ENCODE assay signal across 25 cellular contexts in the genomic region with DNA sequence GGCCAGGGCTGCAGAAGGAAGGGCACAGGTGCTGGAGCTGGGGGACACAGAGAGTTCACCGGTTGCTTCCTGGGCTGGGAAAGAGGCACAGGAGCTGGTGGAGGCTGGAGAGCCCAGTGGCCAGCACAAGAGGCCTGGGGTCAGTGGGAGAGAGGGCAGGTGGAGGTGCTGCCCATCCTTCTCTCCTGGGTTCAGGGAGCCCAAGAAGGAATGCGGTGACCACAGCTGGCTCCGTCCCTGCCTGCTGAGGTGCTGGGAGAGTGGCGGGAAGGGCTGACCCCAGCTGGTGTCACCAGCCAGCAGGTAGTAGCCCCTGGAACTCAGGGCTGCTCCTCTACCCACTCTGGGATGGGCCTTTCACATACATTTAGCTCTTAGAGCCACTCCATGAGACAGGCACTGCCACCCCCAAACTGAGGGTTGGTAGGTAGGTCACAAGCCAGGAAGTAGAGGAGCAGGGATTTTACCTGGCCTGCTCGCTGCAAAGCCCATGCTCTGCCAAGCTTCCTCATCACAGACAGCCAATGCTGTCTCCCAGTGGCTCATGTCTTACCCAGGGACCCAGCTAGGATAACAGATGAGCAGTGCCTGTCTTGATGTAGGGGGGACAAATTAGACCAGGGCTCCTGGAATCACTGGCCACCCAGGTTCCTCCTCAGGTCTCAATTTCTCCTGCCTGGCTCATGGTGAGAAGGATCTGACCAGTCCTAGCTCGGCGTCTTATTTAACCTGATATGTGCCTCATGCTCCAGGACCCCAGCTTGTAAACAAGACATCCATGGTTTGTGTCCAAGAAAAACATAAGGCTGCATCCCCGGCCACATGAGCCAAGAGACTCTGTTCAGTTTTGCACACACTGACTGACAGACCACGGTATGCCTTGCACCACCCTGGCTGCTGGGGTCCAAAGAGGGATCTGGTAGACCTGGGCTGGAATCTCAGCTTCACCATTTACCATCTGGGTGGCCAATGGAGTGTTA.
DNase-seq lines count a peak whose midpoint lies in the region; ATAC-seq and TF ChIP-seq lines count a peak whose summit lies in the region.
"Had no signal": no experiment of that assay in that cellular context is flagged by ENCODE, and none has a peak within 500 bp of the region (broad histone marks: within the 10 kb centered on the region; RNA-seq: fewer than 3 reads in every experiment).

No MANE protein-coding gene starts in this region.

- no peak overlapping the region for H2BK12ac ChIP-seq in neuronal stem cell (ENCODE audit: low read length)

- no peak overlapping the region for H3K4me2 ChIP-seq in IMR-90 (ENCODE audit: low read depth, low read length)
- H3K4me2 ChIP-seq in neuronal stem cell (ENCODE audit: insufficient read depth, low read length, poor library complexity, severe bottlenecking) = no peak overlapping the region

- WGBS in IMR-90 (ENCODE audit: extremely low coverage in 2 of 2, insufficient read length in 1 of 2), 2 experiments = 66% methylated on average over 3 of the region's 9 CpGs; no CpG with 5 or more reads in 1 of the 2 experiments
- WGBS in neuronal stem cell (ENCODE audit: extremely low coverage in 2 of 2, insufficient read length in 2 of 2, insufficient replicate concordance in 1 of 2), 2 donors = no CpG with 5 or more reads among the region's 9 CpGs

- H3K18ac ChIP-seq in IMR-90 (ENCODE audit: low read depth, low read length) = no peak overlapping the region
- no peak overlapping the region for H3K18ac ChIP-seq in neuronal stem cell (ENCODE audit: low read length)

- no peak overlapping the region for H4K91ac ChIP-seq in IMR-90 (ENCODE audit: insufficient read depth, low read depth, low read length)
- H4K91ac ChIP-seq in neuronal stem cell (ENCODE audit: low read depth, low read length, poor library complexity) = no peak overlapping the region

- H3K14ac ChIP-seq in IMR-90 (replicated peaks; ENCODE audit: low read depth, low read length) = no peak overlapping the region
- H3K14ac ChIP-seq in neuronal stem cell (ENCODE audit: low read length) = peak overlapping the region; percentile 22

- BruUV-seq in IMR-90 (replicated peaks; lab: Mats Ljungman, UMichigan) = no TSS peak

- H3K27ac ChIP-seq in IMR-90 (ENCODE audit: insufficient read depth, low read length) (no peak overlapping the region), caudate nucleus (ENCODE audit: low read depth, low read length) (peak overlapping the region; percentile 99), dorsolateral prefrontal cortex (peak overlapping the region in 52 of 59 donors; percentile 19 to 100 (median 97)), neuronal stem cell (replicated peaks; ENCODE audit: low read length) (no peak overlapping the region)
- H3K27ac ChIP-seq: SJCRH30 had no signal

- H4K20me1 ChIP-seq in IMR-90 (ENCODE audit: insufficient read depth, low read length) = no peaks in the 10 kb centered on the region

- DNase-seq in IMR-90 (peak; percentile 44), caudate nucleus (lab: John Stamatoyannopoulos, UW) (peak in 1 of 61 donors; percentile 70), dorsolateral prefrontal cortex (peak in 1 of 10 donors; percentile 51), neuronal stem cell (ENCODE audit: low spot score) (no peak), HCEC 1CT (no peak)
- DNase-seq in activated naive CD4-positive, alpha-beta T cell treated with anti-CD3 and anti-CD28 coated beads, Interleukin-2, amount 50 U/mL, for 16 hours = no peak
- DNase-seq: CD4-positive, alpha-beta memory T cell; COR-L47; DMS79; EL; GF-D8; GOT3; KG1; MG63; NCI-H2029; NCI-H446; NCI-H524 treated with DMSO at 0.1 percent for 48 hours; NCI-H774; NK-92 treated with Interleukin-12 subunit alpha and Interleukin-12 subunit beta, amount 100 ng/mL, for 24 hours; PC-3; SJCRH30 had no signal

- TF ChIP-seq POLR2A in IMR-90 (IDR thresholded peaks at IDR 0.05; ENCODE audit: low read depth, low read length) = no peak

- H2AK9ac ChIP-seq in IMR-90 (replicated peaks; ENCODE audit: low read depth, low read length, poor library complexity) = no peak overlapping the region

- H4K8ac ChIP-seq in IMR-90 (ENCODE audit: low read depth in 2 of 2, low read length in 2 of 2) (no peak overlapping the region), neuronal stem cell (ENCODE audit: low read depth, low read length) (no peak overlapping the region)

- no peak overlapping the region for H3K4ac ChIP-seq in IMR-90 (ENCODE audit: low read depth, low read length)
- H3K4ac ChIP-seq in neuronal stem cell (ENCODE audit: low read length) = no peak overlapping the region

- H3K36me3 ChIP-seq in IMR-90 (ENCODE audit: control insufficient read depth, insufficient read depth, low read length) (no peaks in the 10 kb centered on the region; the same call in 1 of the 2 replicates), neuronal stem cell (replicated peaks in 1 of 2; ENCODE audit: control insufficient read depth in 2 of 2, insufficient read depth in 2 of 2, low read length in 2 of 2) (peaks cover 0 to 10% of the 10 kb centered on the region in 2 donors)
- H3K36me3 ChIP-seq: SJCRH30 had no signal

- H3K27me3 ChIP-seq in IMR-90 (ENCODE audit: control insufficient read depth, insufficient read depth, low read length) (no peaks in the 10 kb centered on the region), dorsolateral prefrontal cortex (no peaks in the 10 kb centered on the region), neuronal stem cell (ENCODE audit: control insufficient read depth in 3 of 3, insufficient read depth in 3 of 3, low read depth in 1 of 3, low read length in 3 of 3) (no peaks in the 10 kb centered on the region)
- H3K27me3 ChIP-seq: MG63, SJCRH30 had no signal

- no peak overlapping the region for H3K9ac ChIP-seq in IMR-90 (ENCODE audit: low read depth, low read length)
- no peak overlapping the region for H3K9ac ChIP-seq in neuronal stem cell (ENCODE audit: low read depth, low read length, poor library complexity)

- H3K4me1 ChIP-seq in IMR-90 (ENCODE audit: control insufficient read depth, insufficient read depth, low read length) (peaks cover 5% of the 10 kb centered on the region; the same call in 1 of the 2 replicates), neuronal stem cell (ENCODE audit: control insufficient read depth in 2 of 2, insufficient read depth in 1 of 2, low read depth in 1 of 2, low read length in 2 of 2) (peaks cover 20 to 25% of the 10 kb centered on the region in 2 donors)

- dilution Hi-C loops in IMR-90 (cut with HindIII; ENCODE audit: low sequenced_read_pairs, unreplicated experiment) = no loop called here

- H3K56ac ChIP-seq in IMR-90 (ENCODE audit: extremely low read depth, insufficient read depth, low read length) = no peak overlapping the region

- ATAC-seq in IMR-90 (ENCODE audit: low read depth) (no peak), HG03039 (IDR thresholded peaks at IDR 0.05; ENCODE audit: unreplicated experiment) (no peak), HG02763 (IDR thresholded peaks at IDR 0.05; ENCODE audit: unreplicated experiment) (no peak)
- ATAC-seq: HCT116, PC-3, Right ventricle myocardium inferior had no signal

- no peaks in the 10 kb centered on the region for H3K79me1 ChIP-seq in IMR-90 (ENCODE audit: low read depth in 1 of 2, low read length in 2 of 2)
- H3K79me1 ChIP-seq in neuronal stem cell (ENCODE audit: low read depth, low read length) = no peaks in the 10 kb centered on the region

- H2AFZ ChIP-seq in IMR-90 (replicated peaks; ENCODE audit: low read length, poor library complexity) (no peak overlapping the region), neuronal stem cell (ENCODE audit: low read length) (no peak overlapping the region)

- no peak overlapping the region for H2BK20ac ChIP-seq in IMR-90 (ENCODE audit: low read depth, low read length)

- no peak overlapping the region for H2BK5ac ChIP-seq in IMR-90 (ENCODE audit: low read depth, low read length, poor library complexity, severe bottlenecking)
- H2BK5ac ChIP-seq in neuronal stem cell (ENCODE audit: low read length) = peak overlapping the region; percentile 4

- no peaks in the 10 kb centered on the region for H3K9me3 ChIP-seq in IMR-90 (ENCODE audit: control insufficient read depth, insufficient read depth, low read length)
- H3K9me3 ChIP-seq in neuronal stem cell (replicated peaks in 1 of 2; ENCODE audit: control insufficient read depth in 2 of 2, insufficient read depth in 1 of 2, low read depth in 1 of 2, low read length in 2 of 2) = peaks cover 0 to 3% of the 10 kb centered on the region in 2 donors
- H3K9me3 ChIP-seq: MG63, SJCRH30 had no signal

- no peak for TF ChIP-seq RAD21 in IMR-90 (IDR thresholded peaks at IDR 0.05; ENCODE audit: low read length)

- H2BK15ac ChIP-seq in IMR-90 (ENCODE audit: low read depth, low read length) (no peak overlapping the region), neuronal stem cell (ENCODE audit: low read length) (no peak overlapping the region)

- CTCF ChIA-PET in IMR-90 (lab: Yijun Ruan, JAX) = interaction anchor here (0.6 to 1.4 kb wide), 3 partner anchors 12 to 186 kb away, joined by 3 to 5 read pairs (median 3); no protein-coding TSS in a partner anchor

- peaks cover 14% of the 10 kb centered on the region for H3K9me1 ChIP-seq in IMR-90 (ENCODE audit: insufficient read depth, low read length)

- H2BK120ac ChIP-seq in IMR-90 (ENCODE audit: low read depth, low read length) = no peak overlapping the region
- H2BK120ac ChIP-seq in neuronal stem cell (ENCODE audit: low read depth, low read length) = no peak overlapping the region

- no peak overlapping the region for H4K5ac ChIP-seq in IMR-90 (ENCODE audit: low read depth, low read length)

- POLR2A ChIA-PET in IMR-90 (lab: Charles Lee; ENCODE audit: unreplicated experiment) = no interaction called here

- in situ Hi-C loops in IMR-90 (cut with MboI; ENCODE audit: low sequenced_read_pairs) = no loop called here

- no peak for TF ChIP-seq CTCF in IMR-90 (conservative IDR thresholded peaks at IDR 0.05; ENCODE audit: low read depth, low read length)
- no peak for TF ChIP-seq CTCF in dorsolateral prefrontal cortex (IDR thresholded peaks at IDR 0.05 in 54 of 56, conservative IDR thresholded peaks at IDR 0.05 in 2 of 56; ENCODE audit: low read depth in 1 of 56, partially characterized antibody in 56 of 56)

- H2AK5ac ChIP-seq in IMR-90 (ENCODE audit: low read depth, low read length) = peak overlapping the region; percentile 38; the same call in 1 of the 2 replicates
- H2AK5ac ChIP-seq in neuronal stem cell (ENCODE audit: low read depth, low read length) = peak overlapping the region; percentile 67

- H3K23ac ChIP-seq in IMR-90 (ENCODE audit: low read depth, low read length) (no peak overlapping the region), neuronal stem cell (ENCODE audit: low read depth, low read length, poor library complexity) (peak overlapping the region; percentile 14)

- intact Hi-C loops in IMR-90 (cut with micrococcal nuclease) = no loop called here
- intact Hi-C loops in dorsolateral prefrontal cortex (cut with DNase I) = no loop called here

- H3K4me3 ChIP-seq in IMR-90 (ENCODE audit: insufficient read depth, low read depth, low read length) (no peak overlapping the region), dorsolateral prefrontal cortex (no peak overlapping the region), neuronal stem cell (ENCODE audit: low read length in 2 of 2) (no peak overlapping the region)
- H3K4me3 ChIP-seq: MG63, SJCRH30 had no signal

TF ChIP-seq in IMR-90, 13 proteins besides CTCF, POLR2A, EP300 and RAD21 (continues in another document):
- no peak for TF ChIP-seq MAZ (IDR thresholded peaks at IDR 0.05; ENCODE audit: borderline replicate concordance, low read depth, low read length)
- no peak for TF ChIP-seq MXI1 (IDR thresholded peaks at IDR 0.05; ENCODE audit: borderline replicate concordance, low read depth, low read length)

Comparison
In these comparisons a context has a peak if more than half of its experiments do, and no peak if none do; other contexts are left out.
1. H3K27ac ChIP-seq: peak in caudate nucleus (single experiment) and dorsolateral prefrontal cortex (52 of 59); none in IMR-90 (single experiment) and neuronal stem cell (single experiment).